8 cellular contexts compared by ENCODE assay signal in genomic region chr6:34657307-34657978, GRCh38. TPM values are rescaled to one million over a fixed set of nuclear protein-coding genes. Genes with fewer than 3 reads are reported as not detected.
A peak's percentile ranks its signal among the peaks of the same experiment; 100 is the strongest.
DNase-seq lines count a peak whose midpoint lies in the region; ATAC-seq and TF ChIP-seq lines count a peak whose summit lies in the region.

No MANE protein-coding gene starts in this region.

- no peak for TF ChIP-seq POLR2A in tibial nerve (IDR thresholded peaks at IDR 0.05)

- peaks cover 53% of the 10 kb centered on the region for H3K4me1 ChIP-seq in CD4-positive, CD25-positive, alpha-beta regulatory T cell (ENCODE audit: control insufficient read depth, insufficient read depth, low read length, poor library complexity, severe bottlenecking)
- peaks cover 2 to 46% (median 27%) of the 10 kb centered on the region in 4 donors for H3K4me1 ChIP-seq in tibial nerve

- H3K4me1 Mint-ChIP-seq in CD4-positive, CD25-positive, alpha-beta regulatory T cell: peaks cover 51 to 77% (median 61%) of the 10 kb centered on the region in 4 donors
- peaks cover 63% of the 10 kb centered on the region for H3K4me1 Mint-ChIP-seq in dendritic cell treated with granulocyte-macrophage colony-stimulating factor and Interleukin-4, amounts not matched to agents 40 ng/mL and 50 ng/mL, for 4 days (ENCODE audit: low read depth)
- peaks cover 28% of the 10 kb centered on the region for H3K4me1 Mint-ChIP-seq in memory B cell

- peak in 1 of 2 donors; percentile 74 for TF ChIP-seq EP300 in tibial nerve (IDR thresholded peaks at IDR 0.05)

- ATAC-seq in CD4-positive, CD25-positive, alpha-beta regulatory T cell (ENCODE audit: low read depth in 2 of 2): no peak
- ATAC-seq in memory B cell (ENCODE audit: low read depth) (no peak), HG03097 (IDR thresholded peaks at IDR 0.05; ENCODE audit: low FRiP score, unreplicated experiment) (no peak)

- peak overlapping the region; percentile 87 to 98 (median 94) for H3K27ac Mint-ChIP-seq in CD4-positive, CD25-positive, alpha-beta regulatory T cell
- peak overlapping the region; percentile 75 for H3K27ac Mint-ChIP-seq in dendritic cell treated with granulocyte-macrophage colony-stimulating factor and Interleukin-4, amounts not matched to agents 40 ng/mL and 50 ng/mL, for 4 days
- H3K27ac Mint-ChIP-seq in memory B cell: peak overlapping the region; percentile 94

- peaks cover 10% of the 10 kb centered on the region for H3K36me3 ChIP-seq in CD4-positive, CD25-positive, alpha-beta regulatory T cell (ENCODE audit: control insufficient read depth, insufficient read depth, low read length)
- peaks cover 0 to 6% (median 0%) of the 10 kb centered on the region in 3 donors for H3K36me3 ChIP-seq in tibial nerve

- no peaks in the 10 kb centered on the region for H3K27me3 Mint-ChIP-seq in CD4-positive, CD25-positive, alpha-beta regulatory T cell
- H3K27me3 Mint-ChIP-seq in dendritic cell treated with granulocyte-macrophage colony-stimulating factor and Interleukin-4, amounts not matched to agents 40 ng/mL and 50 ng/mL, for 4 days: no peaks in the 10 kb centered on the region
- no peaks in the 10 kb centered on the region for H3K27me3 Mint-ChIP-seq in memory B cell

- H3K27ac ChIP-seq in CD4-positive, CD25-positive, alpha-beta regulatory T cell (ENCODE audit: insufficient read depth, low read length, poor library complexity, severe bottlenecking): peak overlapping the region; percentile 91
- peak overlapping the region; percentile 63 to 95 (median 84) for H3K27ac ChIP-seq in tibial nerve

- H3K9me3 ChIP-seq in CD4-positive, CD25-positive, alpha-beta regulatory T cell (ENCODE audit: control insufficient read depth in 2 of 2, low read length in 2 of 2): no peaks in the 10 kb centered on the region
- no peaks in the 10 kb centered on the region for H3K9me3 ChIP-seq in tibial nerve

- intact Hi-C loops in dendritic cell treated with granulocyte-macrophage colony-stimulating factor and Interleukin-4, amounts not matched to agents 40 ng/mL and 50 ng/mL, for 4 days (cut with micrococcal nuclease): loop anchor here (5.0 kb wide), 1 partner anchor 100 kb away; the partner anchor contains the start of gene SNRPC

- WGBS in tibial nerve, 2 donors: 0% methylated on average over 2 of the region's 2 CpGs

- no peaks in the 10 kb centered on the region for H3K9me3 Mint-ChIP-seq in CD4-positive, CD25-positive, alpha-beta regulatory T cell
- no peaks in the 10 kb centered on the region for H3K9me3 Mint-ChIP-seq in dendritic cell treated with granulocyte-macrophage colony-stimulating factor and Interleukin-4, amounts not matched to agents 40 ng/mL and 50 ng/mL, for 4 days
- H3K9me3 Mint-ChIP-seq in memory B cell: no peaks in the 10 kb centered on the region

- peaks cover 19% of the 10 kb centered on the region for H3K36me3 Mint-ChIP-seq in CD4-positive, CD25-positive, alpha-beta regulatory T cell
- H3K36me3 Mint-ChIP-seq in dendritic cell treated with granulocyte-macrophage colony-stimulating factor and Interleukin-4, amounts not matched to agents 40 ng/mL and 50 ng/mL, for 4 days (ENCODE audit: low read depth): peaks cover 19% of the 10 kb centered on the region
- H3K36me3 Mint-ChIP-seq in memory B cell: peaks cover 5% of the 10 kb centered on the region

- H3K27me3 ChIP-seq in CD4-positive, CD25-positive, alpha-beta regulatory T cell (ENCODE audit: control insufficient read depth, insufficient read depth, low read length): no peaks in the 10 kb centered on the region
- H3K27me3 ChIP-seq in tibial nerve: no peaks in the 10 kb centered on the region

- no peak for TF ChIP-seq CTCF in tibial nerve (IDR thresholded peaks at IDR 0.05)

- DNase-seq in CD4-positive, CD25-positive, alpha-beta regulatory T cell: peak in 1 of 3 donors; percentile 68
- DNase-seq in HT1080 (ENCODE audit: low read depth) (peak; percentile 79), RPMI7951 (ENCODE audit: low read depth) (peak; percentile 84), memory B cell (ENCODE audit: low spot score in 2 of 2) (no peak), tibial nerve (ENCODE audit: low spot score in 2 of 2) (peak in 1 of 2 donors; percentile 55)
- no peak for DNase-seq in activated CD4-positive, CD25-positive, alpha-beta regulatory T cell treated with anti-CD3 and anti-CD28 coated beads, Interleukin-2, amount 50 U/mL, for 72 hours

- peak overlapping the region; percentile 45 to 93 (median 84) for H3K4me3 Mint-ChIP-seq in CD4-positive, CD25-positive, alpha-beta regulatory T cell
- H3K4me3 Mint-ChIP-seq in dendritic cell treated with granulocyte-macrophage colony-stimulating factor and Interleukin-4, amounts not matched to agents 40 ng/mL and 50 ng/mL, for 4 days: peak overlapping the region; percentile 68
- peak overlapping the region; percentile 84 for H3K4me3 Mint-ChIP-seq in memory B cell

- H3K4me3 ChIP-seq in CD4-positive, CD25-positive, alpha-beta regulatory T cell (ENCODE audit: low read depth, low read length): peak overlapping the region; percentile 82
- peak overlapping the region; percentile 11 to 51 (median 39) for H3K4me3 ChIP-seq in tibial nerve

RNA-seq across cellular contexts. Expression of gene ILRUN, which starts 39.1 kb away (rescaled TPM):
- total RNA-seq in CD4-positive, CD25-positive, alpha-beta regulatory T cell: 89.6 TPM
- 10 to 100 TPM; 18.7 to 23.4 (median 22.9) TPM for polyA plus RNA-seq in CD4-positive, CD25-positive, alpha-beta regulatory T cell
- total RNA-seq in HT1080 (2014; rRNA removed; shearing (Covaris generic)): 23.1 and 32.1 TPM in 2 replicates
- 26.7 and 29.3 TPM in 2 replicates for polyA plus RNA-seq in HT1080 (2015; cell fraction: cytosol; rRNA removed)
- 15.2 and 17.3 TPM in 2 replicates for polyA plus RNA-seq in HT1080 (2015; cell fraction: nucleus; rRNA removed)
- 33.9 and 36.8 TPM in 2 replicates for total RNA-seq in RPMI7951 (2014; rRNA removed; shearing (Covaris generic))
- total RNA-seq in tibial nerve: 10 to 100 TPM; 57.6 to 78.9 (median 65.7) TPM

Comparison
In these comparisons a context has a peak if more than half of its experiments do, and no peak if none do; other contexts are left out.
1. DNase-seq: peak in HT1080 (single experiment) and RPMI7951 (single experiment); none in memory B cell (0 of 2) and activated CD4-positive, CD25-positive, alpha-beta regulatory T cell treated with anti-CD3 and anti-CD28 coated beads, Interleukin-2, amount 50 U/mL, for 72 hours (single experiment).
2. Peak in every context shown above with its lines, with median percentiles within 50 percentile points of each other: H3K27ac Mint-ChIP-seq and H3K4me3 Mint-ChIP-seq.